12 cellular contexts compared by ENCODE assay signal in the genomic region with DNA sequence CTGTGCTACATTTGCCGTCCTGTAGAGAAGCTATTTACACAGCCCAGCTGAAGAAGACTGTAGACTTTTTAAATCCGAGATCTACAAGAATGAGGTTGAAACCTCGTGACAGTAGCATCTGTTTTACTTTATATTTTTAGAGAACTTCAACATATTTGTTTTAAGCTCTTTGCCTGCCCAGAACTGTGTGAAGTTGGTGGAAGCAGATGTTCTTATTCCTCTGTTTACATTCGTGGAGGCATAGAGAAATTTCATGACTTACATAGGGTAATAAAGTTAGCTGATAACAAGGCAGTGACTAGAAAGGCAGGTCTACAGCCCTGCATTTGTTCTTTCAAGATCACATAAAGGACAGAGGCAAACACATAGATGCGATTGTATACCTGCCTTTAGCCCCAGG. TPM values are rescaled to one million over a fixed set of nuclear protein-coding genes. Genes with fewer than 3 reads are reported as not detected.
DNase-seq lines count a peak whose midpoint lies in the region; ATAC-seq, FAIRE-seq and TF ChIP-seq lines count a peak whose summit lies in the region.
"Had no signal": no experiment of that assay in that cellular context is flagged by ENCODE, and none has a peak within 500 bp of the region (broad histone marks: within the 10 kb centered on the region; RNA-seq: fewer than 3 reads in every experiment).

No MANE protein-coding gene starts in this region.

- no peaks in the 10 kb centered on the region for H3K36me3 ChIP-seq in DOHH2 (ENCODE audit: control insufficient read depth, low read length)
- H3K36me3 ChIP-seq in small intestine (ENCODE audit: control insufficient read depth in 2 of 2, insufficient read depth in 2 of 2, low read length in 2 of 2): no peaks in the 10 kb centered on the region
- H3K36me3 ChIP-seq in pancreas: no peaks in the 10 kb centered on the region
- H3K36me3 ChIP-seq: MG63 had no signal

- FAIRE-seq in small intestine (lab: Jason Lieb, UNC): no peak
- no peak for FAIRE-seq in pancreas (lab: Jason Lieb, UNC)
- FAIRE-seq: HTR-8/SVneo had no signal

- DNase-seq in NCI-H1694 (lab: John Stamatoyannopoulos, UW) (peak; percentile 34), fibroblast of villous mesenchyme (ENCODE audit: low read depth) (peak; percentile 99), small intestine (peak; percentile 72), pancreas (no peak)
- DNase-seq in stimulated activated CD8-positive, alpha-beta memory T cell treated with anti-CD3 and anti-CD28 coated beads, Interleukin-4, amount 100 ng/mL, for 48 hours: no peak
- DNase-seq in activated naive CD4-positive, alpha-beta T cell treated with Interleukin-2 at 50 U/mL for 16 hours: no peak
- DNase-seq: activated CD4-positive, alpha-beta T cell treated with anti-CD3 and anti-CD28 coated beads, Interleukin-2, amount 10 ng/mL, durations not matched to agents 24 days and 14 days; CD4-positive, alpha-beta T cell; MG63; NCI-H2081 treated with DMSO at 0.1 percent for 48 hours had no signal

- no peaks in the 10 kb centered on the region for H4K20me1 ChIP-seq in DOHH2 (ENCODE audit: control insufficient read depth, insufficient read depth, low read depth, low read length)

- H3K4me1 ChIP-seq in DOHH2 (ENCODE audit: control insufficient read depth, low read length) (peaks cover 69% of the 10 kb centered on the region), small intestine (ENCODE audit: control insufficient read depth in 2 of 2, insufficient read depth in 1 of 2, low read depth in 1 of 2, low read length in 1 of 2) (peaks cover 0 to 2% of the 10 kb centered on the region in 2 donors), pancreas (peaks cover 4 to 14% (median 8%) of the 10 kb centered on the region in 3 donors)

- peak overlapping the region; percentile 66 for H3K4me2 ChIP-seq in DOHH2 (ENCODE audit: low read length)

- no peak for ATAC-seq in pancreas

- intact Hi-C loops in pancreas (cut with DNase I): loop anchor here in 2 of 3 donors (5.0 to 10.0 kb wide), 2 partner anchors 186 to 189 kb away; no protein-coding TSS in a partner anchor

- WGBS in small intestine, 3 donors: 14 to 40% (median 24%) methylated on average over 5 of the region's 5 CpGs
- WGBS in pancreas, 2 donors: 48 to 55% methylated on average over 5 of the region's 5 CpGs

- H3K79me2 ChIP-seq in DOHH2 (ENCODE audit: control insufficient read depth, low read length): no peaks in the 10 kb centered on the region

- peaks cover 26% of the 10 kb centered on the region for H3F3A ChIP-seq in DOHH2 (ENCODE audit: control insufficient read depth, insufficient read depth)

- H3K9me3 ChIP-seq in DOHH2 (ENCODE audit: control insufficient read depth, insufficient read depth, low read length) (no peaks in the 10 kb centered on the region), small intestine (ENCODE audit: control insufficient read depth, low read depth) (no peaks in the 10 kb centered on the region), pancreas (no peaks in the 10 kb centered on the region)
- H3K9me3 ChIP-seq: MG63 had no signal

- H3K4me3 ChIP-seq in DOHH2 (ENCODE audit: low read length) (peak overlapping the region; percentile 54), fibroblast of villous mesenchyme (ENCODE audit: low read depth, low read length) (no peak overlapping the region), small intestine (ENCODE audit: low read depth in 1 of 2, low read length in 2 of 2) (no peak overlapping the region), pancreas (no peak overlapping the region)
- H3K4me3 ChIP-seq: MG63 had no signal

- no peaks in the 10 kb centered on the region for H3K9me2 ChIP-seq in DOHH2 (replicated peaks; ENCODE audit: control insufficient read depth, low read length)

- TF ChIP-seq CTCF in DOHH2 (IDR thresholded peaks at IDR 0.05; ENCODE audit: low read depth, low read length, poor library complexity, severe bottlenecking) (no peak), fibroblast of villous mesenchyme (IDR thresholded peaks at IDR 0.05; ENCODE audit: insufficient read depth, low read depth, low read length) (no peak), pancreas (IDR thresholded peaks at IDR 0.05) (no peak)

- H3K27me3 ChIP-seq in DOHH2 (ENCODE audit: control insufficient read depth, low read length) (no peaks in the 10 kb centered on the region), small intestine (ENCODE audit: control insufficient read depth in 2 of 2, insufficient read depth in 2 of 2, low read length in 2 of 2) (no peaks in the 10 kb centered on the region), pancreas (no peaks in the 10 kb centered on the region)
- H3K27me3 ChIP-seq: MG63 had no signal

- H3K27ac ChIP-seq in DOHH2 (ENCODE audit: low read depth, low read length): peak overlapping the region; percentile 86
- no peak overlapping the region for H3K27ac ChIP-seq in small intestine (ENCODE audit: low read depth in 1 of 2, low read length in 1 of 2)
- H3K27ac ChIP-seq in pancreas: no peak overlapping the region

RNA-seq across cellular contexts. Expression of gene MAP3K20, which starts 47.0 kb away (rescaled TPM):
- 90.2 and 136 TPM in 2 replicates for total RNA-seq in fibroblast of villous mesenchyme
- polyA plus RNA-seq in small intestine: 10 to 100 TPM in 1 of 3 donors, 1 to 10 TPM in 2; 2.0 to 21.9 (median 5.1) TPM
- total RNA-seq in pancreas: 10 to 100 TPM in 2 of 6 donors, 1 to 10 TPM in 4; 6.6 to 23.7 (median 9.7) TPM
- polyA plus RNA-seq in pancreas: 1 to 10 TPM; 4.1 to 4.4 TPM

Comparison
In these comparisons a context has a peak if more than half of its experiments do, and no peak if none do; other contexts are left out.
1. DNase-seq: peak in NCI-H1694 (single experiment), fibroblast of villous mesenchyme (single experiment) and small intestine (single experiment); none in pancreas (0 of 6), stimulated activated CD8-positive, alpha-beta memory T cell treated with anti-CD3 and anti-CD28 coated beads, Interleukin-4, amount 100 ng/mL, for 48 hours (single experiment) and activated naive CD4-positive, alpha-beta T cell treated with Interleukin-2 at 50 U/mL for 16 hours (single experiment).